Comparison of ENCODE assay signal across 8 cellular contexts in the genomic region with DNA sequence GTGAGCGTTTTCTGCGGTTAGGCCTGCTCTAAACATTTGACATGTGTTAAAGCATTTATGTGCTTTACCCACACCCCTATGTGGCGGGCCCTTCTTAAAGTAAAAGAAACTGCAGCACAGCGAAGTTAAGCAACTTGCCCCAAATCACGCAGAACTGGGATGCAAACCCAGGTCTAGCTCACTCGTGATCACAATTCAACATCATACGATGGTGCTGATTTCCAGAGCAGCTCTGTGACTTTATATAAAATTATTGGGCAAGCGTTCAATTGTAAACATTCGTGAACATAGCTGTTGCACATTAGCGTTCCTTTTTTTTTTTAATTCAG. TPM values are rescaled to one million over a fixed set of nuclear protein-coding genes. Genes with fewer than 3 reads are reported as not detected.
A peak's percentile ranks its signal among the peaks of the same experiment; 100 is the strongest.
DNase-seq lines count a peak whose midpoint lies in the region; ATAC-seq and TF ChIP-seq lines count a peak whose summit lies in the region.

No MANE protein-coding gene starts in this region.

- peak overlapping the region; percentile 88 to 96 (median 92) for H3K4me3 Mint-ChIP-seq in CD4-positive, CD25-positive, alpha-beta regulatory T cell
- peak overlapping the region; percentile 69 for H3K4me3 Mint-ChIP-seq in endodermal cell
- peak overlapping the region; percentile 83 to 89 (median 86) for H3K4me3 Mint-ChIP-seq in nephron

- peaks cover 6% of the 10 kb centered on the region for H3K27me3 Mint-ChIP-seq in CD4-positive, CD25-positive, alpha-beta regulatory T cell
- H3K27me3 Mint-ChIP-seq in endodermal cell (ENCODE audit: insufficient read depth) (no peaks in the 10 kb centered on the region), nephron (ENCODE audit: low read depth) (peaks cover 3% of the 10 kb centered on the region)

- peak overlapping the region; percentile 78 for H3K4me3 ChIP-seq in CD4-positive, CD25-positive, alpha-beta regulatory T cell (ENCODE audit: low read depth, low read length)
- peak overlapping the region; percentile 29 for H3K4me3 ChIP-seq in NT2/D1 (ENCODE audit: insufficient read length, low read depth)
- H3K4me3 ChIP-seq in endodermal cell (ENCODE audit: low read length), result peak overlapping the region; percentile 80

- peak overlapping the region; percentile 74 to 94 (median 91) for H3K27ac Mint-ChIP-seq in CD4-positive, CD25-positive, alpha-beta regulatory T cell
- H3K27ac Mint-ChIP-seq in endodermal cell (peak overlapping the region; percentile 94), nephron (peak overlapping the region; percentile 82 to 95 (median 94))

- no peak for TF ChIP-seq CTCF in endodermal cell (conservative IDR thresholded peaks at IDR 0.05)
- no peak for TF ChIP-seq CTCF in nephron (IDR thresholded peaks at IDR 0.05; ENCODE audit: unreplicated experiment in 3 of 3)

- no peaks in the 10 kb centered on the region for H3K9me3 Mint-ChIP-seq in CD4-positive, CD25-positive, alpha-beta regulatory T cell
- H3K9me3 Mint-ChIP-seq in endodermal cell, result no peaks in the 10 kb centered on the region
- no peaks in the 10 kb centered on the region for H3K9me3 Mint-ChIP-seq in nephron

- H3K27me3 ChIP-seq in CD4-positive, CD25-positive, alpha-beta regulatory T cell (ENCODE audit: control insufficient read depth, insufficient read depth, low read length), result no peaks in the 10 kb centered on the region
- H3K27me3 ChIP-seq in NT2/D1 (ENCODE audit: insufficient read depth, insufficient read length) (no peaks in the 10 kb centered on the region), endodermal cell (ENCODE audit: control insufficient read depth, insufficient read depth, low read length, poor library complexity, severe bottlenecking) (no peaks in the 10 kb centered on the region)

- no peak for DNase-seq in CD4-positive, CD25-positive, alpha-beta regulatory T cell
- DNase-seq in NT2/D1 (ENCODE audit: low read depth, low spot score) (no peak), endodermal cell (no peak), T-helper 9 cell (no peak), NCI-H345 (lab: John Stamatoyannopoulos, UW) (no peak), posterior vena cava (ENCODE audit: low spot score) (no peak)

- intact Hi-C loops in posterior vena cava (cut with DNase I), result loop anchor here in 1 of 2 donors (10.0 kb wide), 1 partner anchor 198 kb away; no protein-coding TSS in a partner anchor

- H3K36me3 ChIP-seq in CD4-positive, CD25-positive, alpha-beta regulatory T cell (ENCODE audit: control insufficient read depth, insufficient read depth, low read length), result no peaks in the 10 kb centered on the region
- H3K36me3 ChIP-seq in NT2/D1 (ENCODE audit: insufficient read depth, insufficient read length, low read length) (no peaks in the 10 kb centered on the region), endodermal cell (ENCODE audit: control insufficient read depth, insufficient read depth, low read length) (no peaks in the 10 kb centered on the region)

- H3K27ac ChIP-seq in CD4-positive, CD25-positive, alpha-beta regulatory T cell (ENCODE audit: insufficient read depth, low read length, poor library complexity, severe bottlenecking), result peak overlapping the region; percentile 89
- no peak overlapping the region for H3K27ac ChIP-seq in endodermal cell (ENCODE audit: low read depth, low read length)

- H3K36me3 Mint-ChIP-seq in CD4-positive, CD25-positive, alpha-beta regulatory T cell, result peaks cover 3% of the 10 kb centered on the region
- H3K36me3 Mint-ChIP-seq in endodermal cell (ENCODE audit: low read depth), result no peaks in the 10 kb centered on the region
- H3K36me3 Mint-ChIP-seq in nephron (ENCODE audit: low read depth), result no peaks in the 10 kb centered on the region

- peak overlapping the region; percentile 51 for H3K9ac ChIP-seq in NT2/D1 (ENCODE audit: insufficient read length, low read depth)
- H3K9ac ChIP-seq in endodermal cell (ENCODE audit: extremely low read depth, low read length, poor library complexity, severe bottlenecking), result peak overlapping the region; percentile 77

- H3K9me3 ChIP-seq in CD4-positive, CD25-positive, alpha-beta regulatory T cell (ENCODE audit: control insufficient read depth in 2 of 2, low read length in 2 of 2), result no peaks in the 10 kb centered on the region
- no peaks in the 10 kb centered on the region for H3K9me3 ChIP-seq in NT2/D1 (ENCODE audit: insufficient read depth, low read length)
- peaks cover 6% of the 10 kb centered on the region for H3K9me3 ChIP-seq in endodermal cell (ENCODE audit: control insufficient read depth, low read length)

- peak in 1 of 2 donors; percentile 9 for ATAC-seq in CD4-positive, CD25-positive, alpha-beta regulatory T cell (ENCODE audit: low read depth in 2 of 2)
- ATAC-seq in GM21515 (IDR thresholded peaks at IDR 0.05; ENCODE audit: unreplicated experiment), result no peak

- WGBS in endodermal cell (ENCODE audit: insufficient coverage in 1 of 2, insufficient read length in 1 of 2), 2 experiments, result 74 to 88% methylated on average over 7 to 10 of the region's 10 CpGs

- peaks cover 12 to 30% (median 23%) of the 10 kb centered on the region in 4 donors for H3K4me1 Mint-ChIP-seq in CD4-positive, CD25-positive, alpha-beta regulatory T cell
- H3K4me1 Mint-ChIP-seq in endodermal cell, result peaks cover 10% of the 10 kb centered on the region
- no peaks in the 10 kb centered on the region for H3K4me1 Mint-ChIP-seq in nephron

- H3K4me1 ChIP-seq in CD4-positive, CD25-positive, alpha-beta regulatory T cell (ENCODE audit: control insufficient read depth, insufficient read depth, low read length, poor library complexity, severe bottlenecking), result peaks cover 12% of the 10 kb centered on the region
- H3K4me1 ChIP-seq in NT2/D1 (ENCODE audit: insufficient read depth, insufficient read length), result no peaks in the 10 kb centered on the region
- H3K4me1 ChIP-seq in endodermal cell (ENCODE audit: control insufficient read depth, insufficient read depth, low read length), result no peaks in the 10 kb centered on the region

RNA-seq across cellular contexts. Expression of a gene that starts 0.7 kb away (rescaled TPM):
- 2.2 TPM for total RNA-seq in CD4-positive, CD25-positive, alpha-beta regulatory T cell
- 10 to 100 TPM in 3 of 4 donors, 1 to 10 TPM in 1; 5.1 to 12.1 (median 10.1) TPM for polyA plus RNA-seq in CD4-positive, CD25-positive, alpha-beta regulatory T cell
- 10 to 100 TPM in 1 of 2 donors, 1 to 10 TPM in 1; 7.1 to 13.7 TPM for total RNA-seq in endodermal cell
- polyA plus RNA-seq in endodermal cell (2013, experiment 1 of 2), result 4.4 TPM
- polyA plus RNA-seq in endodermal cell (2013, experiment 2 of 2), result 3.1 TPM
- 1 to 10 TPM; 1.1 to 2.0 TPM for total RNA-seq in posterior vena cava

RNA-seq across cellular contexts. Expression of a gene that starts 27.4 kb away (rescaled TPM):
- 0.37 TPM for total RNA-seq in CD4-positive, CD25-positive, alpha-beta regulatory T cell
- polyA plus RNA-seq in CD4-positive, CD25-positive, alpha-beta regulatory T cell, result under 1 TPM; 0.19 to 0.77 (median 0.65) TPM
- total RNA-seq in endodermal cell, result under 1 TPM; 0.13 to 0.22 TPM
- polyA plus RNA-seq in endodermal cell (2013, experiment 1 of 2), result not detected
- 0.12 TPM for polyA plus RNA-seq in endodermal cell (2013, experiment 2 of 2)
- under 1 TPM; 0.10 to 0.23 TPM for total RNA-seq in posterior vena cava

RNA-seq across cellular contexts. Expression of a gene that starts 35.5 kb away (rescaled TPM):
- not detected for total RNA-seq in CD4-positive, CD25-positive, alpha-beta regulatory T cell
- polyA plus RNA-seq in CD4-positive, CD25-positive, alpha-beta regulatory T cell, result under 1 TPM in 1 of 4 donors, not detected in 3; 0.28 TPM
- total RNA-seq in endodermal cell, result 1 to 10 TPM in 1 of 2 donors, under 1 TPM in 1; 0.70 to 2.0 TPM
- polyA plus RNA-seq in endodermal cell (2013, experiment 1 of 2), result 0.36 TPM
- polyA plus RNA-seq in endodermal cell (2013, experiment 2 of 2), result 0.33 TPM
- under 1 TPM; 0.29 to 0.51 TPM for total RNA-seq in posterior vena cava

Comparison
In these comparisons a context has a peak if more than half of its experiments do, and no peak if none do; other contexts are left out.
1. H3K4me3 ChIP-seq: peak in every context shown above with its lines; median percentile 80 in endodermal cell; 78 in CD4-positive, CD25-positive, alpha-beta regulatory T cell; 29 in NT2/D1.